In the genomic region with DNA sequence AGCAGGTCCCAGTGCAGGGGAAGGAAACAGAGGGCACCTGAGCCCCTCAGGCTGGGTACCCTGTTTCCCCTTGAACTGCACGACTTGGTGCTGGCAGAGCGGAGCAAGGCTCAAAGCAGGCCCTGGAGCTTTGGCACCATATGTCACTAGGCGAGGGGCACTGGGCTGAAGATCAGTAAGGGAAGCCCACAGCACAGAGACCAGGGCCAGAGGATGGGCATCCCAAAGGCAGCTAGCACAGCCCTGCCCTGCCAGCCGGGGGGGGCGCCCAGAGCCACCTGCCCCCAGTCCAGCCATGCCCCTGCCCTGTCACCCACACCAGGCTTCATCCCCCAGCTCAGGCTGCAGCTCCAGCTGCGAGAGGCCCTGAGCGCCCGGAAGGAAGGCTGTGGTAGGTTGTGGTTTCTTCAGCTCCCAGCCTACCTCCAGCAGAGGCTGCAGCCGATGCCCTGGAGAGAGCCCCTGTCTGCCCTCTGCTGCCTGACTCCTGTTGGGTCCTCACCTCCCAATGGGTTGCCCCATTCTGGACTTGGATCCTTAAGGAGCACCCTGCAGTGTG, we compare ENCODE assay signal across 10 cellular contexts. TPM values are rescaled to one million over a fixed set of nuclear protein-coding genes. Genes with fewer than 3 reads are reported as not detected.
DNase-seq lines count a peak whose midpoint lies in the region; ATAC-seq lines count a peak whose summit lies in the region.
"Had no signal": no experiment of that assay in that cellular context is flagged by ENCODE, and none has a peak within 500 bp of the region (broad histone marks: within the 10 kb centered on the region; RNA-seq: fewer than 3 reads in every experiment).

No MANE protein-coding gene starts in this region.

- peaks cover 21% of the 10 kb centered on the region for H3K36me3 ChIP-seq in effector memory CD4-positive, alpha-beta T cell (ENCODE audit: control insufficient read depth, insufficient read depth, low read length)

- DNase-seq in DMS53 (lab: John Stamatoyannopoulos, UW), result peak; percentile 33
- DNase-seq in DMS53 treated with DMSO at 0.1 percent for 48 hours (lab: John Stamatoyannopoulos, UW; ENCODE audit: unreplicated experiment), result no peak
- DNase-seq in T-helper 1 cell, result peak in 4 of 5 donors; percentile 49 to 81 (median 50)
- peak; percentile 39 to 48 (median 45) for DNase-seq in effector memory CD4-positive, alpha-beta T cell
- DNase-seq in stimulated activated naive CD4-positive, alpha-beta T cell (lab: John Stamatoyannopoulos, UW), result peak; percentile 17 to 52 (median 32)
- DNase-seq in left cardiac atrium, result no peak
- no peak for DNase-seq in amygdala (lab: John Stamatoyannopoulos, UW)

- peak overlapping the region; percentile 22 for H3K4me3 ChIP-seq in effector memory CD4-positive, alpha-beta T cell (ENCODE audit: insufficient read depth, low read depth, low read length, poor library complexity, severe bottlenecking)

- ATAC-seq in HG03060 (IDR thresholded peaks at IDR 0.05; ENCODE audit: low read depth, unreplicated experiment) (peak; percentile 59), left cardiac atrium (no peak)

- peak overlapping the region; percentile 58 for H3K27ac ChIP-seq in effector memory CD4-positive, alpha-beta T cell (ENCODE audit: insufficient read depth, low read length, poor library complexity, severe bottlenecking)
- H3K27ac ChIP-seq: 22Rv1 had no signal

- intact Hi-C loops in left cardiac atrium (cut with DNase I), result no loop called here

- H3K4me1 ChIP-seq in effector memory CD4-positive, alpha-beta T cell (ENCODE audit: control insufficient read depth, insufficient read depth, low read length, poor library complexity, severe bottlenecking), result peaks cover 64% of the 10 kb centered on the region

- no peaks in the 10 kb centered on the region for H3K27me3 ChIP-seq in effector memory CD4-positive, alpha-beta T cell (replicated peaks; ENCODE audit: control insufficient read depth, insufficient read depth, low read length, poor library complexity, severe bottlenecking)

- no peaks in the 10 kb centered on the region for H3K9me3 ChIP-seq in effector memory CD4-positive, alpha-beta T cell (ENCODE audit: control insufficient read depth, low read length)

RNA-seq across cellular contexts. Expression of a gene that starts 10.9 kb away (rescaled TPM):
- total RNA-seq in left cardiac atrium, result 10 to 100 TPM; 15.1 to 18.5 TPM

RNA-seq across cellular contexts. Expression of a gene that starts 16.8 kb away (rescaled TPM):
- 10 to 100 TPM; 23.7 to 34.7 TPM for total RNA-seq in left cardiac atrium

RNA-seq across cellular contexts. Expression of a gene that starts 22.3 kb away (rescaled TPM):
- 1 to 10 TPM in 1 of 2 donors, under 1 TPM in 1; 0.58 to 3.2 TPM for total RNA-seq in left cardiac atrium

RNA-seq across cellular contexts. Expression of a gene that starts 46.6 kb away (rescaled TPM):
- total RNA-seq in left cardiac atrium, result under 1 TPM; 0.41 to 0.44 TPM
- total RNA-seq: pulmonary artery endothelial cell had no signal

Comparison
In these comparisons a context has a peak if more than half of its experiments do, and no peak if none do; other contexts are left out.
1. DNase-seq: peak in DMS53 (single experiment), T-helper 1 cell (4 of 5), effector memory CD4-positive, alpha-beta T cell (3 of 3) and stimulated activated naive CD4-positive, alpha-beta T cell (6 of 6); none in DMS53 treated with DMSO at 0.1 percent for 48 hours (single experiment), left cardiac atrium (single experiment) and amygdala (0 of 56).